1 cellular context compared by ENCODE assay signal in genomic region chr12:116425256-116426193, GRCh38.
TF ChIP-seq lines count a peak whose summit lies in the region.

No MANE protein-coding gene starts in this region.

TF ChIP-seq in HCT116, 20 proteins besides CTCF, POLR2A, EP300 and RAD21 (continued from another document):
- no peak for TF ChIP-seq REST (IDR thresholded peaks at IDR 0.05; ENCODE audit: low read depth)
- no peak for TF ChIP-seq ZNF274 (IDR thresholded peaks at IDR 0.05; ENCODE audit: low read depth, low read length)
- no peak for TF ChIP-seq CEBPB (IDR thresholded peaks at IDR 0.05; ENCODE audit: low read depth)
- TF ChIP-seq SIN3A (IDR thresholded peaks at IDR 0.05; ENCODE audit: low read depth): no peak
- TF ChIP-seq ATF3 (IDR thresholded peaks at IDR 0.05): no peak
- no peak for TF ChIP-seq SRF (IDR thresholded peaks at IDR 0.05; ENCODE audit: low read depth)
- no peak for TF ChIP-seq EZH2phosphoT487 (IDR thresholded peaks at IDR 0.05; ENCODE audit: borderline replicate concordance)
- TF ChIP-seq TCF7L2 (IDR thresholded peaks at IDR 0.05; ENCODE audit: borderline replicate concordance, extremely low read depth, insufficient read depth, insufficient read length): no peak
- no peak for TF ChIP-seq MAX (IDR thresholded peaks at IDR 0.05)
